Comparison of ENCODE assay signal across 9 cellular contexts in genomic region chr2:101205521-101205998, GRCh38. TPM values are rescaled to one million over a fixed set of nuclear protein-coding genes. Genes with fewer than 3 reads are reported as not detected.
A peak's percentile ranks its signal among the peaks of the same experiment; 100 is the strongest.
DNase-seq lines count a peak whose midpoint lies in the region; ATAC-seq and TF ChIP-seq lines count a peak whose summit lies in the region.
"Had no signal": no experiment of that assay in that cellular context is flagged by ENCODE, and none has a peak within 500 bp of the region (broad histone marks: within the 10 kb centered on the region; RNA-seq: fewer than 3 reads in every experiment).

No MANE protein-coding gene starts in this region.

- ATAC-seq in RWPE2 (ENCODE audit: low read depth) (peak; percentile 94), GM19455 (IDR thresholded peaks at IDR 0.05; ENCODE audit: unreplicated experiment) (no peak), GM21515 (IDR thresholded peaks at IDR 0.05; ENCODE audit: unreplicated experiment) (no peak)

- H3K4me3 Mint-ChIP-seq in activated naive CD4-positive, alpha-beta T cell treated with anti-CD3 and anti-CD28 coated beads, Interleukin-2, amount 10 ng/mL, durations not matched to agents 7 days and 5 days = peak overlapping the region; percentile 29
- peak overlapping the region; percentile 54 for H3K4me3 Mint-ChIP-seq in osteocyte (ENCODE audit: unreplicated experiment)

- H3K27me3 Mint-ChIP-seq in activated naive CD4-positive, alpha-beta T cell treated with anti-CD3 and anti-CD28 coated beads, Interleukin-2, amount 10 ng/mL, durations not matched to agents 7 days and 5 days = peaks cover 12% of the 10 kb centered on the region
- no peaks in the 10 kb centered on the region for H3K27me3 Mint-ChIP-seq in osteocyte (ENCODE audit: unreplicated experiment)

- H3K36me3 ChIP-seq in RWPE2 (ENCODE audit: low read depth) = no peaks in the 10 kb centered on the region

- peaks cover 16% of the 10 kb centered on the region for H3K4me1 Mint-ChIP-seq in activated naive CD4-positive, alpha-beta T cell treated with anti-CD3 and anti-CD28 coated beads, Interleukin-2, amount 10 ng/mL, durations not matched to agents 7 days and 5 days
- H3K4me1 Mint-ChIP-seq in osteocyte (ENCODE audit: unreplicated experiment) = peaks cover 10% of the 10 kb centered on the region

- no peaks in the 10 kb centered on the region for H3K36me3 Mint-ChIP-seq in activated naive CD4-positive, alpha-beta T cell treated with anti-CD3 and anti-CD28 coated beads, Interleukin-2, amount 10 ng/mL, durations not matched to agents 7 days and 5 days
- H3K36me3 Mint-ChIP-seq in osteocyte (ENCODE audit: unreplicated experiment) = no peaks in the 10 kb centered on the region

- H3K27ac Mint-ChIP-seq in activated naive CD4-positive, alpha-beta T cell treated with anti-CD3 and anti-CD28 coated beads, Interleukin-2, amount 10 ng/mL, durations not matched to agents 7 days and 5 days = peak overlapping the region; percentile 63
- H3K27ac Mint-ChIP-seq in osteocyte (ENCODE audit: unreplicated experiment) = peak overlapping the region; percentile 87

- TF ChIP-seq CTCF in RWPE2 (IDR thresholded peaks at IDR 0.05; ENCODE audit: poor library complexity, severe bottlenecking) (peak; percentile 86), osteocyte (IDR thresholded peaks at IDR 0.05) (peak; percentile 77)

- no peak overlapping the region for H3K27ac ChIP-seq in RWPE2 (ENCODE audit: poor library complexity, severe bottlenecking)
- H3K27ac ChIP-seq: epithelial cell of prostate had no signal

- peaks cover 2% of the 10 kb centered on the region for H3K9me3 Mint-ChIP-seq in activated naive CD4-positive, alpha-beta T cell treated with anti-CD3 and anti-CD28 coated beads, Interleukin-2, amount 10 ng/mL, durations not matched to agents 7 days and 5 days
- peaks cover 17% of the 10 kb centered on the region for H3K9me3 Mint-ChIP-seq in osteocyte (ENCODE audit: unreplicated experiment)

- CTCF ChIA-PET in activated naive CD4-positive, alpha-beta T cell treated with anti-CD3 and anti-CD28 coated beads, Interleukin-2, amount 10 ng/mL, durations not matched to agents 7 days and 5 days (lab: Charles Lee) = interaction anchor here (0.6 to 6.1 kb wide), 28 partner anchors 9 to 595 kb away, joined by 3 to 47 read pairs (median 3); partner anchors contain the start of gene CNOT11

- peak; percentile 64 for DNase-seq in GM04504 (ENCODE audit: low read depth)
- DNase-seq in LoVo (ENCODE audit: low spot score) = peak; percentile 84
- DNase-seq in RWPE2 (ENCODE audit: low spot score) = peak; percentile 66
- peak; percentile 64 for DNase-seq in activated naive CD4-positive, alpha-beta T cell treated with anti-CD3 and anti-CD28 coated beads, Interleukin-2, amount 10 ng/mL, durations not matched to agents 7 days and 5 days
- peak; percentile 58 for DNase-seq in globus pallidus (ENCODE audit: low spot score)
- DNase-seq in osteocyte (ENCODE audit: extremely low spot score, unreplicated experiment) = peak; percentile 86

- peak overlapping the region; percentile 12 for H3K4me3 ChIP-seq in RWPE2 (ENCODE audit: severe bottlenecking)

- H3K4me1 ChIP-seq in RWPE2 (ENCODE audit: insufficient read depth, poor library complexity, severe bottlenecking) = peaks cover 5% of the 10 kb centered on the region

- H3K9me3 ChIP-seq in RWPE2 (ENCODE audit: severe bottlenecking) = no peaks in the 10 kb centered on the region

- no peaks in the 10 kb centered on the region for H3K27me3 ChIP-seq in RWPE2 (ENCODE audit: insufficient read depth, poor library complexity, severe bottlenecking)

RNA-seq across cellular contexts. Expression of gene CNOT11, which starts 47.1 kb away (rescaled TPM):
- total RNA-seq in osteocyte = 31.4 and 36.8 TPM in 2 replicates

RNA-seq across cellular contexts. Expression of gene TBC1D8, which starts 54.4 kb away (rescaled TPM):
- 15.2 and 16.3 TPM in 2 replicates for total RNA-seq in osteocyte
